Comparison of ENCODE assay signal across 10 cellular contexts in genomic region chr16:85626191-85626951, GRCh38. TPM values are rescaled to one million over a fixed set of nuclear protein-coding genes. Genes with fewer than 3 reads are reported as not detected.
DNase-seq lines count a peak whose midpoint lies in the region; ATAC-seq, FAIRE-seq and TF ChIP-seq lines count a peak whose summit lies in the region.
"Had no signal": no experiment of that assay in that cellular context is flagged by ENCODE, and none has a peak within 500 bp of the region (broad histone marks: within the 10 kb centered on the region; RNA-seq: fewer than 3 reads in every experiment).

No MANE protein-coding gene starts in this region.

- no peak overlapping the region for H2AFZ ChIP-seq in HepG2 (ENCODE audit: low read length)

- no peak for FAIRE-seq in HepG2 (lab: Jason Lieb, UNC)
- FAIRE-seq: endometrium had no signal

- POLR2A ChIA-PET in A673 (lab: Charles Lee; ENCODE audit: low non-redundant PET) = no interaction called here
- POLR2A ChIA-PET in activated naive CD8-positive, alpha-beta T cell treated with anti-CD3 and anti-CD28 coated beads, Interleukin-2, amount 10 ng/mL, durations not matched to agents 7 days and 5 days (lab: Charles Lee) = interaction anchor here (0.6 to 2.4 kb wide), 3 partner anchors 10 to 73 kb away, joined by 4 to 14 read pairs (median 4); no protein-coding TSS in a partner anchor
- POLR2A ChIA-PET in HepG2 (lab: Yijun Ruan, JAX) = no interaction called here

- H3K9me3 Mint-ChIP-seq in activated naive CD8-positive, alpha-beta T cell treated with anti-CD3 and anti-CD28 coated beads, Interleukin-2, amount 10 ng/mL, durations not matched to agents 7 days and 5 days = peaks cover 7% of the 10 kb centered on the region

- BruUV-seq in A673 (replicated peaks; lab: Mats Ljungman, UMichigan) (no TSS peak), HepG2 (replicated peaks; lab: Mats Ljungman, UMichigan) (no TSS peak)

- H3K27ac ChIP-seq in A673 (ENCODE audit: low read depth, low read length, poor library complexity, severe bottlenecking) = peak overlapping the region; percentile 71
- H3K27ac ChIP-seq in HepG2 (ENCODE audit: extremely low read length, insufficient read depth, low read length) = no peak overlapping the region
- H3K27ac ChIP-seq: ovary had no signal

- CTCF ChIA-PET in A673 (lab: Charles Lee) = interaction anchor here (0.6 to 3.8 kb wide), 3 partner anchors 10 to 131 kb away, joined by 3 to 40 read pairs (median 7); no protein-coding TSS in a partner anchor
- CTCF ChIA-PET in HepG2 (lab: Yijun Ruan, JAX; ENCODE audit: low intra/inter-chr PET ratio, low total read pairs) = no interaction called here

- H3K4me3 ChIP-seq in A673 (ENCODE audit: low read depth, low read length, poor library complexity, severe bottlenecking) (peak overlapping the region; percentile 21), HepG2 (replicated peaks in 1 of 3; ENCODE audit: insufficient read depth in 1 of 3, low read depth in 2 of 3, low read length in 3 of 3) (no peak overlapping the region)
- H3K4me3 ChIP-seq: ovary had no signal

- no peak overlapping the region for H3K9ac ChIP-seq in HepG2 (ENCODE audit: insufficient read depth, low read depth, low read length)

- TF ChIP-seq CTCF in A673 (conservative IDR thresholded peaks at IDR 0.05; ENCODE audit: low read depth, low read length) (no peak), HepG2 (CRISPR knock-in tag; IDR thresholded peaks at IDR 0.05) (no peak)

- H3K36me3 Mint-ChIP-seq in activated naive CD8-positive, alpha-beta T cell treated with anti-CD3 and anti-CD28 coated beads, Interleukin-2, amount 10 ng/mL, durations not matched to agents 7 days and 5 days = peaks cover 21% of the 10 kb centered on the region

- no peak for ATAC-seq in activated naive CD8-positive, alpha-beta T cell treated with anti-CD3 and anti-CD28 coated beads, Interleukin-2, amount 10 ng/mL, durations not matched to agents 7 days and 5 days (ENCODE audit: low read depth)
- ATAC-seq in HepG2 (no peak), GM21529 (IDR thresholded peaks at IDR 0.05; ENCODE audit: unreplicated experiment) (no peak), HG02884 (IDR thresholded peaks at IDR 0.05; ENCODE audit: unreplicated experiment) (no peak)

- peaks cover 31% of the 10 kb centered on the region for H3K4me1 ChIP-seq in A673 (ENCODE audit: insufficient read depth, low read length, poor library complexity, severe bottlenecking)
- peaks cover 31% of the 10 kb centered on the region for H3K4me1 ChIP-seq in HepG2 (ENCODE audit: insufficient read depth, low read length)

- TF ChIP-seq POLR2A in HepG2 (IDR thresholded peaks at IDR 0.05; ENCODE audit: insufficient read depth in 1 of 2, low read depth in 2 of 2, low read length in 2 of 2) = no peak

- 97% methylated on average over 35 of the region's 35 CpGs for WGBS in HepG2 (ENCODE audit: low lambda C conversion rate)

- peaks cover 97% of the 10 kb centered on the region for H3K79me2 ChIP-seq in HepG2 (ENCODE audit: insufficient read depth, low read length)

- TF ChIP-seq EP300 in HepG2 (IDR thresholded peaks at IDR 0.05; ENCODE audit: low read depth in 2 of 2, low read length in 2 of 2) (no peak), HepG2 (CRISPR knock-in tag; IDR thresholded peaks at IDR 0.05; ENCODE audit: borderline replicate concordance) (no peak)

- no peak overlapping the region for H3K27ac Mint-ChIP-seq in activated naive CD8-positive, alpha-beta T cell treated with anti-CD3 and anti-CD28 coated beads, Interleukin-2, amount 10 ng/mL, durations not matched to agents 7 days and 5 days

- H3K4me1 Mint-ChIP-seq in activated naive CD8-positive, alpha-beta T cell treated with anti-CD3 and anti-CD28 coated beads, Interleukin-2, amount 10 ng/mL, durations not matched to agents 7 days and 5 days = peaks cover 22% of the 10 kb centered on the region

- intact Hi-C loops in A673 (cut with micrococcal nuclease; ENCODE audit: unreplicated experiment) = loop anchor here (10.0 kb wide), 1 partner anchor 382 kb away; no protein-coding TSS in a partner anchor
- intact Hi-C loops in HepG2 (cut with micrococcal nuclease; ENCODE audit: unreplicated experiment) = no loop called here

- H4K20me1 ChIP-seq in HepG2 (ENCODE audit: insufficient read depth, low read length) = peaks cover 97% of the 10 kb centered on the region

- H3K4me2 ChIP-seq in HepG2 (ENCODE audit: low read depth, low read length) = no peak overlapping the region

- H3K4me3 Mint-ChIP-seq in activated naive CD8-positive, alpha-beta T cell treated with anti-CD3 and anti-CD28 coated beads, Interleukin-2, amount 10 ng/mL, durations not matched to agents 7 days and 5 days = peak overlapping the region; percentile 4

- in situ Hi-C loops in HepG2 (cut with HindIII; ENCODE audit: extremely low pct_ligation_motif_present, low pct_unique_long_range_greater_than_20kb) = no loop called here

- no peaks in the 10 kb centered on the region for H3K27me3 ChIP-seq in A673 (replicated peaks; ENCODE audit: insufficient read depth, low read depth, low read length, poor library complexity)
- no peaks in the 10 kb centered on the region for H3K27me3 ChIP-seq in HepG2 (ENCODE audit: control insufficient read depth in 1 of 2, insufficient read depth in 2 of 2, low read length in 2 of 2)
- H3K27me3 ChIP-seq: ovary had no signal

- H3K9me3 ChIP-seq in A673 (ENCODE audit: low read depth, low read length, poor library complexity, severe bottlenecking) (peaks cover 12% of the 10 kb centered on the region), HepG2 (ENCODE audit: low read length) (peaks cover 12% of the 10 kb centered on the region)
- H3K9me3 ChIP-seq: ovary had no signal

- DNase-seq in A673 (ENCODE audit: low spot score) = peak; percentile 91
- DNase-seq in NCI-H1417 (lab: John Stamatoyannopoulos, UW) = peak in 2 of 3 experiments; percentile 96 to 99
- no peak for DNase-seq in activated naive CD8-positive, alpha-beta T cell treated with anti-CD3 and anti-CD28 coated beads, Interleukin-2, amount 10 ng/mL, durations not matched to agents 7 days and 5 days
- no peak for DNase-seq in HepG2 (ENCODE audit: low spot score)
- DNase-seq in activated gamma-delta T cell (lab: John Stamatoyannopoulos, UW) = no peak
- no peak for DNase-seq in epidermal melanocyte (ENCODE audit: insufficient read length, low spot score)
- DNase-seq: ovary had no signal

- TF ChIP-seq RAD21 in HepG2 (CRISPR knock-in tag; IDR thresholded peaks at IDR 0.05) = no peak

- no peaks in the 10 kb centered on the region for H3K27me3 Mint-ChIP-seq in activated naive CD8-positive, alpha-beta T cell treated with anti-CD3 and anti-CD28 coated beads, Interleukin-2, amount 10 ng/mL, durations not matched to agents 7 days and 5 days

- H3K36me3 ChIP-seq in A673 (ENCODE audit: insufficient read depth, low read length, poor library complexity, severe bottlenecking) = peaks cover 3% of the 10 kb centered on the region
- peaks cover 17 to 29% of the 10 kb centered on the region in 2 experiments; a peak in 4 of 5 replicates for H3K36me3 ChIP-seq in HepG2 (replicated peaks in 1 of 2; ENCODE audit: control insufficient read depth in 1 of 2, insufficient read depth in 2 of 2, low read length in 2 of 2)
- H3K36me3 ChIP-seq: ovary had no signal

TF ChIP-seq in HepG2, 621 proteins besides CTCF, POLR2A, EP300 and RAD21:
- 0 out of 2 replicates have a peak, but pooled peaks have one; percentile 2 for TF ChIP-seq HOXA3 (CRISPR knock-in tag; IDR thresholded peaks at IDR 0.05)
- TF ChIP-seq MEF2D (CRISPR knock-in tag; IDR thresholded peaks at IDR 0.05) = no peak

RNA-seq across cellular contexts. Expression of gene GSE1, which starts 13.2 kb away (rescaled TPM):
- total RNA-seq in A673 (2021) (64.2 and 72.4 TPM in 2 replicates), HepG2 (2016; rRNA removed; fragmentation: Illumina TruSeq; extraction: Trizol) (16.1 and 19.5 TPM in 2 replicates)
- 10 to 100 TPM; 60.9 to 62.5 TPM for total RNA-seq in activated naive CD8-positive, alpha-beta T cell treated with anti-CD3 and anti-CD28 coated beads, Interleukin-2, amount 10 ng/mL, durations not matched to agents 7 days and 5 days
- total RNA-seq in HepG2 (2016; cell fraction: cytosol; rRNA removed; fragmentation: Illumina TruSeq; extraction: Trizol; ENCODE audit: low read depth) = 13.0 and 16.7 TPM in 2 replicates
- 15.4 and 17.4 TPM in 2 replicates for total RNA-seq in HepG2 (2016; cell fraction: insoluble cytoplasmic fraction; rRNA removed; fragmentation: Illumina TruSeq; extraction: Trizol)
- 18.2 and 21.4 TPM in 2 replicates for total RNA-seq in HepG2 (2016; cell fraction: membrane; rRNA removed; fragmentation: Illumina TruSeq; extraction: Trizol)
- total RNA-seq in HepG2 (2016; cell fraction: nucleus; rRNA removed; fragmentation: Illumina TruSeq; extraction: Trizol) = 31.6 and 33.0 TPM in 2 replicates
- 31.2 and 37.7 TPM in 2 replicates for polyA plus RNA-seq in HepG2 (2011; rRNA removed)
- 20.9 and 26.7 TPM in 2 replicates for polyA plus RNA-seq in HepG2 (2011; cell fraction: cytosol; rRNA removed)
- polyA plus RNA-seq in HepG2 (2011; cell fraction: nucleus; rRNA removed) = 132 and 135 TPM in 2 replicates
- 43.5 and 43.7 TPM in 2 replicates for polyA plus RNA-seq in HepG2 (2012)
- polyA plus RNA-seq in HepG2 (2016; cell fraction: cytosol; fragmentation: Illumina TruSeq; extraction: Trizol; ENCODE audit: low read depth) = 1.4 and 1.7 TPM in 2 replicates
- 22.8 and 30.2 TPM in 2 replicates for polyA plus RNA-seq in HepG2 (2016; cell fraction: insoluble cytoplasmic fraction; fragmentation: Illumina TruSeq; extraction: Trizol; ENCODE audit: low read depth)
- polyA plus RNA-seq in HepG2 (2016; cell fraction: membrane; fragmentation: Illumina TruSeq; extraction: Trizol; ENCODE audit: low read depth) = 4.4 and 5.4 TPM in 2 replicates
- polyA plus RNA-seq in HepG2 (2016; cell fraction: nucleus; fragmentation: Illumina TruSeq; extraction: Trizol; ENCODE audit: insufficient read depth, low read depth) = 70.9 and 78.3 TPM in 2 replicates
- polyA minus RNA-seq in HepG2 (2011; rRNA and poly(A)+ RNA removed; ENCODE audit: low replicate concordance) = 24.8 and 50.4 TPM in 2 replicates
- polyA minus RNA-seq in HepG2 (2011; cell fraction: cytosol; rRNA and poly(A)+ RNA removed) = 36.3 and 45.8 TPM in 2 replicates
- 83.8 and 96.8 TPM in 2 replicates for polyA minus RNA-seq in HepG2 (2011; cell fraction: nucleus; rRNA and poly(A)+ RNA removed)

Comparison
In these comparisons a context has a peak if more than half of its experiments do, and no peak if none do; other contexts are left out.
1. DNase-seq: peak in A673 (single experiment) and NCI-H1417 (2 of 3); none in activated naive CD8-positive, alpha-beta T cell treated with anti-CD3 and anti-CD28 coated beads, Interleukin-2, amount 10 ng/mL, durations not matched to agents 7 days and 5 days (single experiment), HepG2 (single experiment), activated gamma-delta T cell (single experiment) and epidermal melanocyte (single experiment).